26 cellular contexts compared by ENCODE assay signal in genomic region chr7:74516214-74516613, GRCh38.
"Had no signal": no experiment of that assay in that cellular context is flagged by ENCODE, and none has a peak within 500 bp of the region (broad histone marks: within the 10 kb centered on the region; RNA-seq: fewer than 3 reads in every experiment).

No MANE protein-coding gene starts in this region.

- DNase-seq: caudate nucleus; cerebellar nuclear complex; cortex of kidney; effector memory CD8-positive, alpha-beta T cell; erythroblast; esophagus squamous epithelium; foreskin melanocyte; hypothalamus; natural killer cell; retina; stimulated activated CD4-positive, alpha-beta T cell treated with anti-CD3 and anti-CD28 coated beads, Interleukin-2, amount 100 ng/mL, for 24 hours; stimulated activated CD4-positive, alpha-beta T cell treated with anti-CD3 and anti-CD28 coated beads, Interleukin-4, amount 100 ng/mL, for 4 hours; stimulated activated naive B cell treated with anti-CD40 and anti-IgM and Interleukin-4, amounts not matched to agents 10 μg/mL and 1 μg/mL and 100 μg/mL, for 72 hours; upper lobe of left lung had no signal

- H3K4me1 Mint-ChIP-seq: memory B cell; natural killer cell; neural crest cell; stimulated activated naive B cell treated with anti-CD40 and anti-IgM and Interleukin-4, amounts not matched to agents 10 μg/mL and 1 μg/mL and 100 μg/mL, for 72 hours had no signal

- H3K36me3 Mint-ChIP-seq: memory B cell, natural killer cell had no signal

- H3K9me3 ChIP-seq: neutrophil, prostate gland, thoracic aorta had no signal

- H3K27ac Mint-ChIP-seq: effector memory CD8-positive, alpha-beta T cell; memory B cell; natural killer cell; stimulated activated naive B cell treated with anti-CD40 and anti-IgM and Interleukin-4, amounts not matched to agents 10 μg/mL and 1 μg/mL and 100 μg/mL, for 72 hours; stimulated activated naive CD8-positive, alpha-beta T cell treated with anti-CD3 and anti-CD28 coated beads, Interleukin-15, Interleukin-2, amounts not matched to agents 100 ng/mL and 50 ng/mL, for 24 hours had no signal

- H3K36me3 ChIP-seq: neutrophil had no signal

- ATAC-seq: effector memory CD8-positive, alpha-beta T cell; left lobe of liver; natural killer cell; sciatic nerve; stimulated activated naive B cell treated with anti-CD40 and anti-IgM and Interleukin-4, amounts not matched to agents 10 μg/mL and 1 μg/mL and 100 μg/mL, for 72 hours had no signal

- H3K27me3 Mint-ChIP-seq: stimulated activated naive B cell treated with anti-CD40 and anti-IgM and Interleukin-4, amounts not matched to agents 10 μg/mL and 1 μg/mL and 100 μg/mL, for 72 hours; stimulated activated naive CD8-positive, alpha-beta T cell treated with anti-CD3 and anti-CD28 coated beads, Interleukin-15, Interleukin-2, amounts not matched to agents 100 ng/mL and 50 ng/mL, for 24 hours had no signal

- H3K4me1 ChIP-seq: esophagus squamous epithelium, prostate gland, upper lobe of left lung had no signal

- H3K27ac ChIP-seq: esophagus squamous epithelium, neutrophil, prostate gland, thoracic aorta, tibial nerve, upper lobe of left lung had no signal

- H3K4me3 ChIP-seq: esophagus squamous epithelium, prostate gland, thoracic aorta, tibial nerve, upper lobe of left lung had no signal

- FAIRE-seq: endometrium, keratinocyte, urothelium cell line had no signal

- H3K9me3 Mint-ChIP-seq: effector memory CD8-positive, alpha-beta T cell; natural killer cell; neural crest cell; stimulated activated naive B cell treated with anti-CD40 and anti-IgM and Interleukin-4, amounts not matched to agents 10 μg/mL and 1 μg/mL and 100 μg/mL, for 72 hours had no signal

- H3K4me3 Mint-ChIP-seq: effector memory CD8-positive, alpha-beta T cell; memory B cell; natural killer cell; neural crest cell; stimulated activated naive B cell treated with anti-CD40 and anti-IgM and Interleukin-4, amounts not matched to agents 10 μg/mL and 1 μg/mL and 100 μg/mL, for 72 hours; stimulated activated naive CD8-positive, alpha-beta T cell treated with anti-CD3 and anti-CD28 coated beads, Interleukin-15, Interleukin-2, amounts not matched to agents 100 ng/mL and 50 ng/mL, for 24 hours had no signal

- H3K27me3 ChIP-seq: esophagus squamous epithelium, neutrophil, tibial nerve, upper lobe of left lung had no signal
